Comparison of ENCODE assay signal across 8 cellular contexts in the genomic region with DNA sequence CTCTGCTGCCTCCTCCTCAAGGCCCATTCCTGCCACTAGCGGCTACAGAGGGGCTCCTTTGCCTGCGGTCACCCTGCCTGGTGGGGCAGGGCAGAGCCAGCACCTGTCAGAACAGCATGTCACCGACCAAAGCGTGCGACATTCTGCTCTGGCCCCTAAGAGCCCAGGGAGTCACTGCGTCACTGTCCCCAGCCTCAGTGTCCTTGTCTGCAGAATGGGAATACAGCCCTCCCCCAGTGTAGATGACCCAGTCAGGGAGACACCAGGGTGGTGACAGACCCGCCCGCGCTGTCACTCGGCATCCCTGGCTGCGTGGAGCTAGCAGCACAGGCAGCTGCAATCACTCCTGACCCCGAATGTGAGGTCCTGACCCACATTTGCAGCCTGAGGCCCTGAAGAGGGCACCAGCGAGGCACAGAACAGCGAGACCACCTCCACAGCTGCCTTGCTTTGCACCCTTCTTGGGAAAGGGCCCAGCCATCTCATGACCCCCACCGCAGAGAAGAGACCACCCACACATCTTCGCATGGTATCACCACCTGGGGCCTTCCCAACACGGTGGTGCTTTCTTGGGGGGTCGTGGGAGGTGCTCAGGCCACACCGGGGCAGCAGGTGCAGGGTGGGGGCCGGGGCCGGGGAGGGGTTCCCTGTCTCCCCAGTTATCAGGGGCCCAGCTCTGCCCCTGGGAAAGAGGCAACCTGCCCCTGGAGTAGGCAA. TPM values are rescaled to one million over a fixed set of nuclear protein-coding genes. Genes with fewer than 3 reads are reported as not detected.
DNase-seq lines count a peak whose midpoint lies in the region; ATAC-seq and TF ChIP-seq lines count a peak whose summit lies in the region.

No MANE protein-coding gene starts in this region.

- peak; percentile 2 to 7 for ATAC-seq in activated CD4-positive, CD25-positive, alpha-beta regulatory T cell treated with anti-CD3 and anti-CD28 coated beads, Interleukin-2, amount 50 U/mL, for 24 hours
- peak; percentile 16 for ATAC-seq in central memory CD8-positive, alpha-beta T cell (replicated peaks; ENCODE audit: extremely low read depth, poor library complexity, severe bottlenecking)
- ATAC-seq in GM19467 (IDR thresholded peaks at IDR 0.05; ENCODE audit: unreplicated experiment), result no peak

- TF ChIP-seq CTCF in osteocyte (IDR thresholded peaks at IDR 0.05), result no peak

- peaks cover 9% of the 10 kb centered on the region for H3K4me1 Mint-ChIP-seq in central memory CD8-positive, alpha-beta T cell
- H3K4me1 Mint-ChIP-seq in osteocyte (ENCODE audit: unreplicated experiment), result peaks cover 68% of the 10 kb centered on the region

- DNase-seq in activated CD4-positive, CD25-positive, alpha-beta regulatory T cell (lab: John Stamatoyannopoulos, UW), result no peak
- DNase-seq in Kasumi-1 (lab: John Stamatoyannopoulos, UW), result peak; percentile 22 to 43
- no peak for DNase-seq in central memory CD8-positive, alpha-beta T cell (ENCODE audit: low spot score in 2 of 2)
- no peak for DNase-seq in osteocyte (ENCODE audit: extremely low spot score, unreplicated experiment)
- no peak for DNase-seq in activated effector memory CD4-positive, alpha-beta T cell treated with anti-CD3 and anti-CD28 coated beads, Interleukin-2, amount 50 U/mL, for 16 hours
- no peak for DNase-seq in NCI-H187 treated with DMSO at 0.1 percent for 48 hours (lab: John Stamatoyannopoulos, UW)

- peak overlapping the region; percentile 11 for H3K27ac Mint-ChIP-seq in central memory CD8-positive, alpha-beta T cell (ENCODE audit: low read depth)
- H3K27ac Mint-ChIP-seq in osteocyte (ENCODE audit: unreplicated experiment), result peak overlapping the region; percentile 31

- peak overlapping the region; percentile 51 for H3K4me3 Mint-ChIP-seq in central memory CD8-positive, alpha-beta T cell
- H3K4me3 Mint-ChIP-seq in osteocyte (ENCODE audit: unreplicated experiment), result no peak overlapping the region

- peaks cover 18% of the 10 kb centered on the region for H3K27me3 Mint-ChIP-seq in central memory CD8-positive, alpha-beta T cell
- H3K27me3 Mint-ChIP-seq in osteocyte (ENCODE audit: unreplicated experiment), result no peaks in the 10 kb centered on the region

- no peaks in the 10 kb centered on the region for H3K9me3 Mint-ChIP-seq in central memory CD8-positive, alpha-beta T cell
- H3K9me3 Mint-ChIP-seq in osteocyte (ENCODE audit: unreplicated experiment), result no peaks in the 10 kb centered on the region

- peaks cover 3% of the 10 kb centered on the region for H3K36me3 Mint-ChIP-seq in central memory CD8-positive, alpha-beta T cell (ENCODE audit: insufficient read depth)
- H3K36me3 Mint-ChIP-seq in osteocyte (ENCODE audit: unreplicated experiment), result no peaks in the 10 kb centered on the region

RNA-seq across cellular contexts. Expression of a gene that starts 2.5 kb away (rescaled TPM):
- total RNA-seq in osteocyte, result 145 and 183 TPM in 2 replicates

RNA-seq across cellular contexts. Expression of a gene that starts 9.9 kb away (rescaled TPM):
- 7.5 and 7.7 TPM in 2 replicates for total RNA-seq in osteocyte

RNA-seq across cellular contexts. Expression of a gene that starts 45.2 kb away (rescaled TPM):
- 14.6 and 17.4 TPM in 2 replicates for total RNA-seq in osteocyte

RNA-seq across cellular contexts. Expression of a gene that starts 51.0 kb away (rescaled TPM):
- 0.05 and 0.18 TPM in 2 replicates for total RNA-seq in osteocyte

Comparison
In these comparisons a context has a peak if more than half of its experiments do, and no peak if none do; other contexts are left out.
1. DNase-seq: peak in Kasumi-1 (2 of 2); none in activated CD4-positive, CD25-positive, alpha-beta regulatory T cell (0 of 4), central memory CD8-positive, alpha-beta T cell (0 of 2), osteocyte (single experiment), activated effector memory CD4-positive, alpha-beta T cell treated with anti-CD3 and anti-CD28 coated beads, Interleukin-2, amount 50 U/mL, for 16 hours (single experiment) and NCI-H187 treated with DMSO at 0.1 percent for 48 hours (single experiment).